1 cellular context compared by ENCODE assay signal in genomic region chr5:151132959-151133358, GRCh38.
TF ChIP-seq lines count a peak whose summit lies in the region.

No MANE protein-coding gene starts in this region.

TF ChIP-seq in HepG2, 621 proteins besides CTCF, POLR2A, EP300 and RAD21:
- TF ChIP-seq SP1 (IDR thresholded peaks at IDR 0.05) (no peak), SP1 (CRISPR knock-in tag; IDR thresholded peaks at IDR 0.05) (no peak), ZNF572 (CRISPR knock-in tag; IDR thresholded peaks at IDR 0.05) (no peak), KDM5B (CRISPR knock-in tag; IDR thresholded peaks at IDR 0.05; ENCODE audit: borderline replicate concordance) (no peak), SPEN (CRISPR knock-in tag; IDR thresholded peaks at IDR 0.05; ENCODE audit: low read depth) (no peak), ZNF235 (CRISPR knock-in tag; IDR thresholded peaks at IDR 0.05; ENCODE audit: borderline replicate concordance) (no peak), STAT5B (CRISPR knock-in tag; IDR thresholded peaks at IDR 0.05) (no peak), IKZF1 (IDR thresholded peaks at IDR 0.05) (no peak), NONO (IDR thresholded peaks at IDR 0.05) (no peak), NONO (CRISPR knock-in tag; conservative IDR thresholded peaks at IDR 0.05) (no peak), ZNF260 (CRISPR knock-in tag; IDR thresholded peaks at IDR 0.05; ENCODE audit: borderline replicate concordance, low read depth) (no peak), FUBP1 (CRISPR knock-in tag; IDR thresholded peaks at IDR 0.05; ENCODE audit: borderline replicate concordance) (no peak), ZNF207 (IDR thresholded peaks at IDR 0.05; ENCODE audit: borderline replicate concordance) (no peak), ZBTB1 (CRISPR knock-in tag; IDR thresholded peaks at IDR 0.05; ENCODE audit: borderline replicate concordance) (no peak), NFYB (CRISPR knock-in tag; IDR thresholded peaks at IDR 0.05) (no peak), ZNF558 (CRISPR knock-in tag; IDR thresholded peaks at IDR 0.05; ENCODE audit: borderline replicate concordance) (no peak), ZHX2 (IDR thresholded peaks at IDR 0.05; ENCODE audit: low read depth) (no peak), ZHX2 (CRISPR knock-in tag; IDR thresholded peaks at IDR 0.05; ENCODE audit: borderline replicate concordance) (no peak), BORCS8-MEF2B (CRISPR knock-in tag; IDR thresholded peaks at IDR 0.05) (no peak), ZNF143 (CRISPR knock-in tag; IDR thresholded peaks at IDR 0.05) (no peak), ZNF841 (CRISPR knock-in tag; IDR thresholded peaks at IDR 0.05; ENCODE audit: borderline replicate concordance) (no peak)
TF ChIP-seq in HepG2: peak in this region for 0.
